In the genomic region with DNA sequence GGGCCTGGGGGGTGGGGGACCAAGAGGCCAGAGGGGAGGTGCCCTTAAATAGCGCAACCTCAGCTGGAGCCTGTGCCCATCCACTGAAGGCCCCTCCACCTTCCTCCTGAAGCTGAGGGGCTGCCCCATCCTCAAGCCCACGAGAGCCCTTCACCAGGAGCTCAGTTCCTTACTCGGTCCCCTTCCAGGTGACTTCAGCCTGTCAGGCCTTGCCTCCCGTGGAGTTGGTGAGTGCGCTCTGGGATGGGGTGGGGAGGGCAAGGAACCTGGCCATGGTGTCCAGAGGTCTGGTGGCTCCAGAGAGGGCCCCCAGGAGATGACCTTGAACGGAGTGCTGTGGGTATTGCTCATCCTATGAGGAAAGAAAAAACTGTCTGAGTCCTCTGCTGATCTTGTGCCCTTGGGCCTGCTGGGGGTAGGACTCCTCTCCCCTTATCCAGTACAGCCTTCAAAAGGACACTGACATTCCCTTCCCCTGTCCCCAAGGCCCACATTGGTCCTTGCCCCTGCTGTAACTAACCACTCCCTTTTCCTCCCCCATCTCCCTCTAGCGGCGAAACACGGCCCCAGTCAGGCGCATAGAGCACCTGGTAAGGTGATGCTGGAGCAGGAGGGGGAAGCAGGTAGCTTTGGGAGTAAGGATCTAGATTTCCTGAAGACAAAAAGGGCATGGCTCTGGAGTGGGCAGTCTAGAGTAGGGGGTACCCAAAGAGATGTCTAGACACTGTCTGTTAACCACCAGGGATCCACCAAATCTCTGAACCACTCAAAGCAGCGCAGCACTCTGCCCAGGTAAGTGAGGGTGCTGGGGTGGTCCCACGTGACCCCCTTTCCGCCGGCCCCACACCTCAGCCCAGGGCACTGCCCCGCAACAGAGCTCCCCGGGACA, we compare ENCODE assay signal across 8 cellular contexts. TPM values are rescaled to one million over a fixed set of nuclear protein-coding genes. Genes with fewer than 3 reads are reported as not detected.
DNase-seq lines count a peak whose midpoint lies in the region; ATAC-seq and TF ChIP-seq lines count a peak whose summit lies in the region.

No MANE protein-coding gene starts in this region.

- DNase-seq in SIG-M5 treated with dmso at 0.1 percent for 504 hours (lab: John Stamatoyannopoulos, UW; ENCODE audit: unreplicated experiment): peak; percentile 52
- no peak for DNase-seq in SIG-M5 (lab: John Stamatoyannopoulos, UW)
- DNase-seq in NCI-H774 (lab: John Stamatoyannopoulos, UW): peak; percentile 86
- DNase-seq in activated T-helper 2 cell treated with anti-CD3 and anti-CD28 coated beads, Interferon-gamma antibody, Interleukin-2, Interleukin-4, amounts not matched to agents 10 μg/mL and 5 μg/mL and 100 μg/mL, durations not matched to agents 14 hours and 24 hours and 36 hours (ENCODE audit: low spot score): peak; percentile 39
- no peak for DNase-seq in fibroblast of villous mesenchyme (ENCODE audit: low read depth)
- DNase-seq in transverse colon: peak; percentile 90

- TF ChIP-seq EP300 in transverse colon (IDR thresholded peaks at IDR 0.05; ENCODE audit: low read depth): no peak

- H3K9me3 Mint-ChIP-seq in activated T-helper 2 cell treated with anti-CD3 and anti-CD28 coated beads, Interferon-gamma antibody, Interleukin-2, Interleukin-4, amounts not matched to agents 10 μg/mL and 5 μg/mL and 100 μg/mL, durations not matched to agents 14 hours and 24 hours and 36 hours: no peaks in the 10 kb centered on the region
- H3K9me3 Mint-ChIP-seq in nephron: no peaks in the 10 kb centered on the region

- H3K4me1 ChIP-seq in transverse colon: peaks cover 26 to 69% (median 55%) of the 10 kb centered on the region in 4 donors

- no peak for TF ChIP-seq POLR2A in transverse colon (IDR thresholded peaks at IDR 0.05)

- TF ChIP-seq CTCF in fibroblast of villous mesenchyme (IDR thresholded peaks at IDR 0.05; ENCODE audit: insufficient read depth, low read depth, low read length): peak; percentile 76
- TF ChIP-seq CTCF in nephron (IDR thresholded peaks at IDR 0.05; ENCODE audit: unreplicated experiment in 3 of 3): peak; percentile 61 to 66 (median 66)
- TF ChIP-seq CTCF in transverse colon (IDR thresholded peaks at IDR 0.05): peak; percentile 66 to 95 (median 75)

- H3K4me1 Mint-ChIP-seq in activated T-helper 2 cell treated with anti-CD3 and anti-CD28 coated beads, Interferon-gamma antibody, Interleukin-2, Interleukin-4, amounts not matched to agents 10 μg/mL and 5 μg/mL and 100 μg/mL, durations not matched to agents 14 hours and 24 hours and 36 hours (ENCODE audit: low read depth): peaks cover 17% of the 10 kb centered on the region
- peaks cover 72% of the 10 kb centered on the region for H3K4me1 Mint-ChIP-seq in nephron

- H3K9me3 ChIP-seq in transverse colon: no peaks in the 10 kb centered on the region

- WGBS in transverse colon (ENCODE audit: low coverage in 1 of 2), 2 donors: 28% methylated on average over 11 of the region's 16 CpGs; no CpG with 5 or more reads in 1 of the 2 donors

- peak overlapping the region; percentile 89 for H3K27ac Mint-ChIP-seq in activated T-helper 2 cell treated with anti-CD3 and anti-CD28 coated beads, Interferon-gamma antibody, Interleukin-2, Interleukin-4, amounts not matched to agents 10 μg/mL and 5 μg/mL and 100 μg/mL, durations not matched to agents 14 hours and 24 hours and 36 hours
- peak overlapping the region; percentile 76 to 92 (median 92) for H3K27ac Mint-ChIP-seq in nephron

- no peaks in the 10 kb centered on the region for H3K36me3 ChIP-seq in transverse colon

- H3K27ac ChIP-seq in transverse colon: peak overlapping the region; percentile 89 to 98 (median 96)

- in situ Hi-C loops in transverse colon (cut with MboI; ENCODE audit: low pct_ligation_motif_present in 1 of 4, low pct_unique_long_range_greater_than_20kb in 1 of 4, low sequenced_read_pairs in 3 of 4): loop anchor here in 2 of 4 donors (25.0 kb wide), 2 partner anchors 134 to 234 kb away; a partner anchor contains a TSS

- no peaks in the 10 kb centered on the region for H3K36me3 Mint-ChIP-seq in activated T-helper 2 cell treated with anti-CD3 and anti-CD28 coated beads, Interferon-gamma antibody, Interleukin-2, Interleukin-4, amounts not matched to agents 10 μg/mL and 5 μg/mL and 100 μg/mL, durations not matched to agents 14 hours and 24 hours and 36 hours (ENCODE audit: low read depth)
- peaks cover 21% of the 10 kb centered on the region for H3K36me3 Mint-ChIP-seq in nephron (ENCODE audit: low read depth)

- no peak for ATAC-seq in HG02885 (IDR thresholded peaks at IDR 0.05; ENCODE audit: poor library complexity, unreplicated experiment)

- H3K27me3 ChIP-seq in transverse colon: no peaks in the 10 kb centered on the region

- peak overlapping the region; percentile 44 for H3K4me3 ChIP-seq in fibroblast of villous mesenchyme (ENCODE audit: low read depth, low read length)
- peak overlapping the region; percentile 18 to 57 (median 42) for H3K4me3 ChIP-seq in transverse colon

- no peaks in the 10 kb centered on the region for H3K27me3 Mint-ChIP-seq in activated T-helper 2 cell treated with anti-CD3 and anti-CD28 coated beads, Interferon-gamma antibody, Interleukin-2, Interleukin-4, amounts not matched to agents 10 μg/mL and 5 μg/mL and 100 μg/mL, durations not matched to agents 14 hours and 24 hours and 36 hours (ENCODE audit: low read depth)
- no peaks in the 10 kb centered on the region for H3K27me3 Mint-ChIP-seq in nephron (ENCODE audit: low read depth)

- intact Hi-C loops in activated T-helper 2 cell treated with anti-CD3 and anti-CD28 coated beads, Interferon-gamma antibody, Interleukin-2, Interleukin-4, amounts not matched to agents 10 μg/mL and 5 μg/mL and 100 μg/mL, durations not matched to agents 14 hours and 24 hours and 36 hours (cut with micrococcal nuclease): loop anchor here (1.0 kb wide), 2 partner anchors 26 to 47 kb away; a partner anchor contains a TSS
- intact Hi-C loops in transverse colon (cut with DNase I; ENCODE audit: low total_unique reads): no loop called here

- H3K4me3 Mint-ChIP-seq in activated T-helper 2 cell treated with anti-CD3 and anti-CD28 coated beads, Interferon-gamma antibody, Interleukin-2, Interleukin-4, amounts not matched to agents 10 μg/mL and 5 μg/mL and 100 μg/mL, durations not matched to agents 14 hours and 24 hours and 36 hours (ENCODE audit: low read depth): peak overlapping the region; percentile 97
- peak overlapping the region; percentile 90 to 92 (median 91) for H3K4me3 Mint-ChIP-seq in nephron

RNA-seq across cellular contexts. Expression of a gene that starts 3.6 kb away (rescaled TPM):
- 2.1 and 4.7 TPM in 2 replicates for total RNA-seq in activated T-helper 2 cell treated with anti-CD3 and anti-CD28 coated beads, Interferon-gamma antibody, Interleukin-2, Interleukin-4, amounts not matched to agents 10 μg/mL and 5 μg/mL and 100 μg/mL, durations not matched to agents 14 hours and 24 hours and 36 hours
- total RNA-seq in fibroblast of villous mesenchyme: 36.7 and 46.1 TPM in 2 replicates
- total RNA-seq in transverse colon: 100 to 1,000 TPM in 2 of 4 donors, 10 to 100 TPM in 2; 48.2 to 397 (median 169) TPM

RNA-seq across cellular contexts. Expression of a gene that starts 25.7 kb away (rescaled TPM):
- 35.1 and 36.2 TPM in 2 replicates for total RNA-seq in activated T-helper 2 cell treated with anti-CD3 and anti-CD28 coated beads, Interferon-gamma antibody, Interleukin-2, Interleukin-4, amounts not matched to agents 10 μg/mL and 5 μg/mL and 100 μg/mL, durations not matched to agents 14 hours and 24 hours and 36 hours
- total RNA-seq in fibroblast of villous mesenchyme (17.4 and 19.4 TPM in 2 replicates), transverse colon (10 to 100 TPM; 10.1 to 27.0 (median 21.9) TPM)

RNA-seq across cellular contexts. Expression of a gene that starts 44.0 kb away (rescaled TPM):
- 0.46 TPM in 1 of 2 replicates, not detected in the other for total RNA-seq in activated T-helper 2 cell treated with anti-CD3 and anti-CD28 coated beads, Interferon-gamma antibody, Interleukin-2, Interleukin-4, amounts not matched to agents 10 μg/mL and 5 μg/mL and 100 μg/mL, durations not matched to agents 14 hours and 24 hours and 36 hours
- total RNA-seq in fibroblast of villous mesenchyme (277 and 396 TPM in 2 replicates), transverse colon (100 to 1,000 TPM in 1 of 4 donors, 10 to 100 TPM in 3; 38.5 to 106 (median 94.5) TPM)

RNA-seq across cellular contexts. Expression of a gene that starts 47.2 kb away (rescaled TPM):
- 474 and 503 TPM in 2 replicates for total RNA-seq in activated T-helper 2 cell treated with anti-CD3 and anti-CD28 coated beads, Interferon-gamma antibody, Interleukin-2, Interleukin-4, amounts not matched to agents 10 μg/mL and 5 μg/mL and 100 μg/mL, durations not matched to agents 14 hours and 24 hours and 36 hours
- total RNA-seq in fibroblast of villous mesenchyme: 838 and 849 TPM in 2 replicates
- total RNA-seq in transverse colon: 100 to 1,000 TPM; 175 to 383 (median 261) TPM

RNA-seq across cellular contexts. Expression of a gene that starts 49.8 kb away (rescaled TPM):
- total RNA-seq in activated T-helper 2 cell treated with anti-CD3 and anti-CD28 coated beads, Interferon-gamma antibody, Interleukin-2, Interleukin-4, amounts not matched to agents 10 μg/mL and 5 μg/mL and 100 μg/mL, durations not matched to agents 14 hours and 24 hours and 36 hours: not detected in 2 replicates
- total RNA-seq in fibroblast of villous mesenchyme (not detected in 2 replicates), transverse colon (under 1 TPM in 1 of 4 donors, not detected in 3; 0.41 TPM)

Comparison
In these comparisons a context has a peak if more than half of its experiments do, and no peak if none do; other contexts are left out.
1. DNase-seq: peak in SIG-M5 treated with dmso at 0.1 percent for 504 hours (single experiment), NCI-H774 (single experiment), activated T-helper 2 cell treated with anti-CD3 and anti-CD28 coated beads, Interferon-gamma antibody, Interleukin-2, Interleukin-4, amounts not matched to agents 10 μg/mL and 5 μg/mL and 100 μg/mL, durations not matched to agents 14 hours and 24 hours and 36 hours (single experiment) and transverse colon (single experiment); none in SIG-M5 (single experiment) and fibroblast of villous mesenchyme (single experiment).
2. RNA of a gene that starts 44.0 kb away (total RNA-seq): 277 to 396 TPM in fibroblast of villous mesenchyme and 38.5 to 106 TPM in transverse colon; 0.46 TPM in activated T-helper 2 cell treated with anti-CD3 and anti-CD28 coated beads, Interferon-gamma antibody, Interleukin-2, Interleukin-4, amounts not matched to agents 10 μg/mL and 5 μg/mL and 100 μg/mL, durations not matched to agents 14 hours and 24 hours and 36 hours; every median in the first group is over 10 times any median in the second.
3. Peak in every context shown above with its lines, with median percentiles within 50 percentile points of each other: CTCF ChIP-seq.